Comparison of ENCODE assay signal across 14 cellular contexts in genomic region chr4:48739560-48740019, GRCh38. TPM values are rescaled to one million over a fixed set of nuclear protein-coding genes. Genes with fewer than 3 reads are reported as not detected.
DNase-seq lines count a peak whose midpoint lies in the region; ATAC-seq and TF ChIP-seq lines count a peak whose summit lies in the region.
"Had no signal": no experiment of that assay in that cellular context is flagged by ENCODE, and none has a peak within 500 bp of the region (broad histone marks: within the 10 kb centered on the region; RNA-seq: fewer than 3 reads in every experiment).

No MANE protein-coding gene starts in this region.

- H3K4me3 Mint-ChIP-seq in progenitor cell of endocrine pancreas (ENCODE audit: low read depth), result no peak overlapping the region

- no peak overlapping the region for H3K27ac Mint-ChIP-seq in progenitor cell of endocrine pancreas

- ATAC-seq in GM18520 (IDR thresholded peaks at IDR 0.05; ENCODE audit: unreplicated experiment) (peak; percentile 59), GM21529 (IDR thresholded peaks at IDR 0.05; ENCODE audit: unreplicated experiment) (peak; percentile 62), HG03558 (IDR thresholded peaks at IDR 0.05; ENCODE audit: extremely low read depth, unreplicated experiment) (peak; percentile 40)
- ATAC-seq: foreskin keratinocyte had no signal

- peak; percentile 45 to 73 for DNase-seq in erythroblast (lab: John Stamatoyannopoulos, UW)
- DNase-seq in stimulated activated CD4-positive, alpha-beta T cell treated with anti-CD3 and anti-CD28 coated beads, Interleukin-2, amount 100 ng/mL, for 48 hours, result no peak
- DNase-seq in GM19238 (ENCODE audit: insufficient read length, low spot score), result no peak
- no peak for DNase-seq in progenitor cell of endocrine pancreas (ENCODE audit: low spot score, unreplicated experiment)
- DNase-seq in NCI-H1417 (lab: John Stamatoyannopoulos, UW), result no peak
- DNase-seq: activated CD4-positive, alpha-beta T cell treated with anti-CD3 and anti-CD28 coated beads, Interleukin-2, amount 50 U/mL, for 1 hour; DMS 273 treated with DMSO at 0.1 percent for 48 hours; foreskin keratinocyte; mesenchymal stem cell; NCI-H2081 treated with DMSO at 0.1 percent for 48 hours; Right ventricle myocardium superior had no signal

- H3K9me3 Mint-ChIP-seq in progenitor cell of endocrine pancreas (ENCODE audit: low read depth), result peaks cover 4% of the 10 kb centered on the region

- no peak for TF ChIP-seq CTCF in progenitor cell of endocrine pancreas (IDR thresholded peaks at IDR 0.05; ENCODE audit: unreplicated experiment)

- TF ChIP-seq POLR2A in erythroblast (IDR thresholded peaks at IDR 0.05; ENCODE audit: low read length), result no peak

- peaks cover 5% of the 10 kb centered on the region for H3K4me1 Mint-ChIP-seq in progenitor cell of endocrine pancreas (ENCODE audit: low read depth)

- H3K36me3 Mint-ChIP-seq in progenitor cell of endocrine pancreas (ENCODE audit: insufficient read depth), result peaks cover 3% of the 10 kb centered on the region

- H3K27me3 Mint-ChIP-seq in progenitor cell of endocrine pancreas, result no peaks in the 10 kb centered on the region

RNA-seq across cellular contexts. Expression of gene FRYL, which starts 40.5 kb away (rescaled TPM):
- 61.0 and 65.5 TPM in 2 replicates for total RNA-seq in progenitor cell of endocrine pancreas

Comparison
In these comparisons a context has a peak if more than half of its experiments do, and no peak if none do; other contexts are left out.
1. DNase-seq: peak in erythroblast (2 of 2); none in stimulated activated CD4-positive, alpha-beta T cell treated with anti-CD3 and anti-CD28 coated beads, Interleukin-2, amount 100 ng/mL, for 48 hours (0 of 2), GM19238 (single experiment), progenitor cell of endocrine pancreas (single experiment) and NCI-H1417 (0 of 3).
2. Peak in every context shown above with its lines, with median percentiles within 50 percentile points of each other: ATAC-seq.